Comparison of ENCODE assay signal across 1 cellular context in the genomic region with DNA sequence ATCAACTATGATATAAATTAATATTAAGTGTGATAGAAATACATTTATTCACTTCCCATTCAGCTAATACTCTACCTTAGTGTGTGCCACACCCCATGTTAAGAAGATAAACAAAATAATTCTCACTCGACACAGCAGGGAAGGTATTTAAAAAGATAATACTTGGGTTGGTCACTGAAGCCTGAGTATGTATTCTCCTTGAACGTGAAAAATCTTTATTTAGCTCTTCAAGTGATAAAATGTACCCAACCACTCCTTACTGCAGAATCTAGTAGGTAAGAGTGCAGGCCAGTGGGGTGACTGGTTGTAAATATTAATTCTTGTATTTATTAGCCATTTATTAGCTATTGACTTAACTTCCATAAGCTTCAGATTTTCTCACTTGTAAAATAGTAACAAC.
TF ChIP-seq lines count a peak whose summit lies in the region.

No MANE protein-coding gene starts in this region.

TF ChIP-seq in IMR-90, 13 proteins besides CTCF, POLR2A, EP300 and RAD21 (continued from another document):
- TF ChIP-seq, protein P1, sequence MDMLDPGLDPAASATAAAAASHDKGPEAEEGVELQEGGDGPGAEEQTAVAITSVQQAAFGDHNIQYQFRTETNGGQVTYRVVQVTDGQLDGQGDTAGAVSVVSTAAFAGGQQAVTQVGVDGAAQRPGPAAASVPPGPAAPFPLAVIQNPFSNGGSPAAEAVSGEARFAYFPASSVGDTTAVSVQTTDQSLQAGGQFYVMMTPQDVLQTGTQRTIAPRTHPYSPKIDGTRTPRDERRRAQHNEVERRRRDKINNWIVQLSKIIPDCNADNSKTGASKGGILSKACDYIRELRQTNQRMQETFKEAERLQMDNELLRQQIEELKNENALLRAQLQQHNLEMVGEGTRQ (IDR thresholded peaks at IDR 0.05; ENCODE audit: low read depth, low read length), result no peak
- TF ChIP-seq BHLHE40 (IDR thresholded peaks at IDR 0.05; ENCODE audit: low read depth, low read length), result no peak
